ENCODE assay signal across 1 cellular context in the genomic region with DNA sequence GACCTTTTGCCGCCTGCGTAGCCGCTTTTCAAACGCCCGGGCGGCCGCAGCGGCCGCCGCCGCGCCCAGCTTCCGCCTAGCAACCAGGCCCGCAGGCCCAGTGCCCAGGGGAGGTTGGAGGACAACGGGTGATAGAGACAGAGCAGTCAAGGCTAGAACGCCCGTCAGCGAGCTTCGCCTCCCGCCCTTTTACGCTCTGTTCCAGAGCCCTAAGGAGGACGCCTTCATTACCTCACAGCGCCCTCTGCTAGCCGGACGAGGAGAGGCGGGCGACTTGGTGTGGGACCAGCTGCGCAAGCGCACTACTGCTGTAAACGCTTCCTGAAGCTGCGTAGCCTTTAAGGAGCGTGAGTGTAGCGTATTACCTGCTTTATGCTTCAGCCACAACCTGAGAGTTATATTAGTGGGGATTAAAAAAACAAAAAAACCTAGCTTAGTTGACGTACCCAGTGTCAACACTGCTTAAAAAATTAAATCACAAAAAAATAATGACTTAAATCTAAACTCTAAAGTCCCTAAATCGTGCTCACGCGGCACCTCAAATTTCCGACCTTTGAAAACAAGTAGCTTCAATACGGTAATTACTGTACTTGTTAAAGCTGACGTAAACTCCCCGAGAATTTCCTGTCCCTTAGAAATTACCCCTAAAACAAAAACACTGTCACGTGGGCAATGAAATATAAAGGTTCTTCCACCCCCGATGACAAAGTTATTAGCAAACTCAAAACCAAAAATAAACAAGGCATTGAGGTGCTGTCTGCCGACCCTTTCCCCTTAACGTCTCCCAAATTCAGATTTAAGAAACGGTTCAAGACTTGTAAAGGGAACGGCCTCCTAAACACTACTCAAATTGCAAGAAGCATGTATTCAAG.
TF ChIP-seq lines count a peak whose summit lies in the region.

A gene (minus strand): TSS at position 126 of the 872 bp plus-strand sequence. CDS start 405 bp downstream, outside the sequence.

TF ChIP-seq in GM23338, 12 proteins besides CTCF, POLR2A, EP300 and RAD21 (continued from another document):
- TF ChIP-seq, protein P1, sequence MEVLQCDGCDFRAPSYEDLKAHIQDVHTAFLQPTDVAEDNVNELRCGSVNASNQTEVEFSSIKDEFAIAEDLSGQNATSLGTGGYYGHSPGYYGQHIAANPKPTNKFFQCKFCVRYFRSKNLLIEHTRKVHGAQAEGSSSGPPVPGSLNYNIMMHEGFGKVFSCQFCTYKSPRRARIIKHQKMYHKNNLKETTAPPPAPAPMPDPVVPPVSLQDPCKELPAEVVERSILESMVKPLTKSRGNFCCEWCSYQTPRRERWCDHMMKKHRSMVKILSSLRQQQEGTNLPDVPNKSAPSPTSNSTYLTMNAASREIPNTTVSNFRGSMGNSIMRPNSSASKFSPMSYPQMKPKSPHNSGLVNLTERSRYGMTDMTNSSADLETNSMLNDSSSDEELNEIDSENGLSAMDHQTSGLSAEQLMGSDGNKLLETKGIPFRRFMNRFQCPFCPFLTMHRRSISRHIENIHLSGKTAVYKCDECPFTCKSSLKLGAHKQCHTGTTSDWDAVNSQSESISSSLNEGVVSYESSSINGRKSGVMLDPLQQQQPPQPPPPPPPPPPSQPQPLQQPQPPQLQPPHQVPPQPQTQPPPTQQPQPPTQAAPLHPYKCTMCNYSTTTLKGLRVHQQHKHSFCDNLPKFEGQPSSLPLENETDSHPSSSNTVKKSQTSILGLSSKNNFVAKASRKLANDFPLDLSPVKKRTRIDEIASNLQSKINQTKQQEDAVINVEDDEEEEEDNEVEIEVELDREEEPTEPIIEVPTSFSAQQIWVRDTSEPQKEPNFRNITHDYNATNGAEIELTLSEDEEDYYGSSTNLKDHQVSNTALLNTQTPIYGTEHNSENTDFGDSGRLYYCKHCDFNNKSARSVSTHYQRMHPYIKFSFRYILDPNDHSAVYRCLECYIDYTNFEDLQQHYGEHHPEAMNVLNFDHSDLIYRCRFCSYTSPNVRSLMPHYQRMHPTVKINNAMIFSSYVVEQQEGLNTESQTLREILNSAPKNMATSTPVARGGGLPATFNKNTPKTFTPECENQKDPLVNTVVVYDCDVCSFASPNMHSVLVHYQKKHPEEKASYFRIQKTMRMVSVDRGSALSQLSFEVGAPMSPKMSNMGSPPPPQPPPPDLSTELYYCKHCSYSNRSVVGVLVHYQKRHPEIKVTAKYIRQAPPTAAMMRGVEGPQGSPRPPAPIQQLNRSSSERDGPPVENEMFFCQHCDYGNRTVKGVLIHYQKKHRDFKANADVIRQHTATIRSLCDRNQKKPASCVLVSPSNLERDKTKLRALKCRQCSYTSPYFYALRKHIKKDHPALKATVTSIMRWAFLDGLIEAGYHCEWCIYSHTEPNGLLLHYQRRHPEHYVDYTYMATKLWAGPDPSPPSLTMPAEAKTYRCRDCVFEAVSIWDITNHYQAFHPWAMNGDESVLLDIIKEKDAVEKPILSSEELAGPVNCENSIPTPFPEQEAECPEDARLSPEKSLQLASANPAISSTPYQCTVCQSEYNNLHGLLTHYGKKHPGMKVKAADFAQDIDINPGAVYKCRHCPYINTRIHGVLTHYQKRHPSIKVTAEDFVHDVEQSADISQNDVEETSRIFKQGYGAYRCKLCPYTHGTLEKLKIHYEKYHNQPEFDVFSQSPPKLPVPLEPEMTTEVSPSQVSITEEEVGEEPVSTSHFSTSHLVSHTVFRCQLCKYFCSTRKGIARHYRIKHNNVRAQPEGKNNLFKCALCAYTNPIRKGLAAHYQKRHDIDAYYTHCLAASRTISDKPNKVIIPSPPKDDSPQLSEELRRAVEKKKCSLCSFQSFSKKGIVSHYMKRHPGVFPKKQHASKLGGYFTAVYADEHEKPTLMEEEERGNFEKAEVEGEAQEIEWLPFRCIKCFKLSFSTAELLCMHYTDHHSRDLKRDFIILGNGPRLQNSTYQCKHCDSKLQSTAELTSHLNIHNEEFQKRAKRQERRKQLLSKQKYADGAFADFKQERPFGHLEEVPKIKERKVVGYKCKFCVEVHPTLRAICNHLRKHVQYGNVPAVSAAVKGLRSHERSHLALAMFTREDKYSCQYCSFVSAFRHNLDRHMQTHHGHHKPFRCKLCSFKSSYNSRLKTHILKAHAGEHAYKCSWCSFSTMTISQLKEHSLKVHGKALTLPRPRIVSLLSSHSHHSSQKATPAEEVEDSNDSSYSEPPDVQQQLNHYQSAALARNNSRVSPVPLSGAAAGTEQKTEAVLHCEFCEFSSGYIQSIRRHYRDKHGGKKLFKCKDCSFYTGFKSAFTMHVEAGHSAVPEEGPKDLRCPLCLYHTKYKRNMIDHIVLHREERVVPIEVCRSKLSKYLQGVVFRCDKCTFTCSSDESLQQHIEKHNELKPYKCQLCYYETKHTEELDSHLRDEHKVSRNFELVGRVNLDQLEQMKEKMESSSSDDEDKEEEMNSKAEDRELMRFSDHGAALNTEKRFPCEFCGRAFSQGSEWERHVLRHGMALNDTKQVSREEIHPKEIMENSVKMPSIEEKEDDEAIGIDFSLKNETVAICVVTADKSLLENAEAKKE (CRISPR knock-in tag; IDR thresholded peaks at IDR 0.05): no peak
- TF ChIP-seq ZNF331 (CRISPR knock-in tag; IDR thresholded peaks at IDR 0.05; ENCODE audit: low read depth) (no peak), STAT1 (IDR thresholded peaks at IDR 0.05; ENCODE audit: unreplicated experiment) (no peak), JUNB (IDR thresholded peaks at IDR 0.05; ENCODE audit: unreplicated experiment) (no peak), CREB1 (CRISPR knock-in tag; IDR thresholded peaks at IDR 0.05; ENCODE audit: low read depth) (peak; percentile 62), NANOG (IDR thresholded peaks at IDR 0.05; ENCODE audit: borderline replicate concordance) (no peak), POLR2AphosphoS5 (IDR thresholded peaks at IDR 0.05; ENCODE audit: low read depth) (peak; percentile 75), ZNF114 (CRISPR knock-in tag; IDR thresholded peaks at IDR 0.05) (no peak), EZH2phosphoT487 (IDR thresholded peaks at IDR 0.05; ENCODE audit: unreplicated experiment) (no peak)
TF ChIP-seq in GM23338: peak in this region for 3.
